Comparison of ENCODE assay signal across 11 cellular contexts in the genomic region with DNA sequence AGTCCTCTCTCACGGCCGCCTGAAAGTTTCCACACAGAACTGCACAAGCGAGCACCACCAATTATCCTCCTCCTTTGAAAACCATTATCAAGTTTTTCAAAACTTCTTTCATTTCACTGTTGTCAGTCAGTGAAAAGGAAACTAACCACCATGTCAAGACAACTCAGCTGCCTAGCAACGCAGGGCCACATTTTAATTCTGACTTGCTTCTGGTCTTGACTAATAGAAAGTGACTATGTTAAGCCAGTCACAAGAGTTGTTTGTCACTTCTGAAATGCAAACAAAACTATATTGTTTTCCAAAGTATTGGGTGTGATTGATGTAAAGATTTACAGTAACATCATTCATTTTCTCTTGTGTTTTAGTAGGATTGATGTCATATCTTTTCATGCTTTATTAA.
DNase-seq lines count a peak whose midpoint lies in the region; ATAC-seq and TF ChIP-seq lines count a peak whose summit lies in the region.
"Had no signal": no experiment of that assay in that cellular context is flagged by ENCODE, and none has a peak within 500 bp of the region (broad histone marks: within the 10 kb centered on the region; RNA-seq: fewer than 3 reads in every experiment).

No MANE protein-coding gene starts in this region.

- intact Hi-C loops in PC-9 (cut with micrococcal nuclease; ENCODE audit: unreplicated experiment): loop anchor here (5.0 kb wide), 1 partner anchor 282 kb away; no protein-coding TSS in a partner anchor

- H3K36me3 ChIP-seq in PC-9 (ENCODE audit: low read depth): no peaks in the 10 kb centered on the region
- H3K36me3 ChIP-seq: left lung had no signal

- 0 out of 2 replicates have a peak overlapping the region, but pooled peaks have one; percentile 22 for H2AFZ ChIP-seq in PC-9

- H3K27me3 ChIP-seq in PC-9 (ENCODE audit: insufficient read depth, low read depth): no peaks in the 10 kb centered on the region
- H3K27me3 ChIP-seq: left lung had no signal

- H3K9me3 ChIP-seq in PC-9 (ENCODE audit: insufficient read depth, low read depth): no peaks in the 10 kb centered on the region
- H3K9me3 ChIP-seq: left lung had no signal

- no peaks in the 10 kb centered on the region for H3K9me2 ChIP-seq in PC-9 (ENCODE audit: insufficient read depth)

- ATAC-seq in GM19397 (IDR thresholded peaks at IDR 0.05; ENCODE audit: unreplicated experiment) (peak; percentile 93), HG02970 (IDR thresholded peaks at IDR 0.05; ENCODE audit: low FRiP score, unreplicated experiment) (peak; percentile 81)
- ATAC-seq: left lung had no signal

- no peaks in the 10 kb centered on the region for H3K79me2 ChIP-seq in PC-9 (ENCODE audit: low read depth)

- DNase-seq in GM10248 (ENCODE audit: extremely low spot score) (peak; percentile 8), PC-9 (no peak), NCI-H345 (lab: John Stamatoyannopoulos, UW) (no peak), hippocampal formation (lab: John Stamatoyannopoulos, UW) (no peak), C1 segment of cervical spinal cord (lab: John Stamatoyannopoulos, UW) (no peak)
- DNase-seq in activated CD4-positive, alpha-beta T cell treated with anti-CD3 and anti-CD28 coated beads, Interleukin-2, amount 50 U/mL, for 1 hour: no peak
- DNase-seq: left lung, NCI-H1930 had no signal

- no peak overlapping the region for H3K4me2 ChIP-seq in PC-9

- CTCF ChIA-PET in GM10248 (lab: Yijun Ruan, JAX): interaction anchor here (0.9 to 1.8 kb wide), 5 partner anchors 9 to 31 kb away, joined by 3 to 7 read pairs (median 4); no protein-coding TSS in a partner anchor
- CTCF ChIA-PET in PC-9 (lab: Charles Lee): no interaction called here

- BruUV-seq in PC-9 (replicated peaks; lab: Mats Ljungman, UMichigan): no TSS peak

- POLR2A ChIA-PET in GM10248 (lab: Yijun Ruan, JAX): no interaction called here
- POLR2A ChIA-PET in PC-9 (lab: Charles Lee; ENCODE audit: unreplicated experiment): no interaction called here

- H4K20me1 ChIP-seq in PC-9 (ENCODE audit: insufficient read depth): no peaks in the 10 kb centered on the region

- no peaks in the 10 kb centered on the region for H3F3A ChIP-seq in PC-9 (ENCODE audit: insufficient read depth, low read depth)

- TF ChIP-seq CTCF in GM10248 (IDR thresholded peaks at IDR 0.05; ENCODE audit: control extremely low read depth, extremely low read depth, low read depth, missing control alignments): no peak
- no peak for TF ChIP-seq CTCF in PC-9 (conservative IDR thresholded peaks at IDR 0.05)

- H3K4me3 ChIP-seq in PC-9: no peak overlapping the region
- H3K4me3 ChIP-seq: left lung, SK-N-MC had no signal

- H3K4me1 ChIP-seq in PC-9 (replicated peaks; ENCODE audit: insufficient read depth): no peaks in the 10 kb centered on the region
- H3K4me1 ChIP-seq: left lung had no signal

- no peak overlapping the region for H3K27ac ChIP-seq in PC-9
- H3K27ac ChIP-seq: left lung, SK-N-MC had no signal
